ENCODE assay signal across 24 cellular contexts in genomic region chr7:55152490-55152889, GRCh38.
"Had no signal": no experiment of that assay in that cellular context is flagged by ENCODE, and none has a peak within 500 bp of the region (broad histone marks: within the 10 kb centered on the region; RNA-seq: fewer than 3 reads in every experiment).

No MANE protein-coding gene starts in this region.

- H3K36me3 Mint-ChIP-seq: activated naive CD4-positive, alpha-beta T cell treated with anti-CD3 and anti-CD28 coated beads, Interleukin-2, amount 50 U/mL, for 72 hours had no signal

- DNase-seq: activated CD4-positive, alpha-beta T cell treated with anti-CD3 and anti-CD28 coated beads for 1 hour; activated CD4-positive, alpha-beta T cell treated with anti-CD3 and anti-CD28 coated beads, Interleukin-2, amount 50 U/mL, for 1 hour; activated CD8-positive, alpha-beta T cell treated with anti-CD3 and anti-CD28 coated beads, Interleukin-2, amount 10 ng/mL, durations not matched to agents 7 days and 5 days; activated gamma-delta T cell; aorta; effector CD8-positive, alpha-beta T cell; erythroblast; foreskin keratinocyte; kidney; lower lobe of right lung; mesendoderm; mucosa of descending colon; naive B cell; occipital lobe; posterior cingulate gyrus; stimulated activated CD4-positive, alpha-beta T cell treated with anti-CD3 and anti-CD28 coated beads, Interleukin-4, amount 100 ng/mL, for 24 hours; stimulated activated naive CD4-positive, alpha-beta T cell treated with Interleukin-2 at 50 U/mL for 16 hours; substantia nigra; thyroid gland had no signal

- H3K9me3 Mint-ChIP-seq: activated naive CD4-positive, alpha-beta T cell treated with anti-CD3 and anti-CD28 coated beads, Interleukin-2, amount 50 U/mL, for 72 hours; activated T-helper 1 cell treated with anti-CD3 and anti-CD28 coated beads, Interleukin-12 subunit alpha, Interleukin-12 subunit beta, Interleukin-2, Interleukin-4 antibody, amounts not matched to agents 30 ng/mL and 10 ng/mL and 1 ng/mL, durations not matched to agents 14 hours and 24 hours and 36 hours; dendritic cell treated with granulocyte-macrophage colony-stimulating factor and Interleukin-4, amounts not matched to agents 40 ng/mL and 50 ng/mL, for 4 days had no signal

- FAIRE-seq: kidney had no signal

- H3K9me3 ChIP-seq: lower lobe of right lung, mucosa of descending colon, thyroid gland had no signal

- H3K27me3 ChIP-seq: foreskin keratinocyte, thyroid gland had no signal

- H3K27ac Mint-ChIP-seq: activated CD8-positive, alpha-beta T cell treated with anti-CD3 and anti-CD28 coated beads, Interleukin-2, amount 10 ng/mL, durations not matched to agents 7 days and 5 days; activated naive CD4-positive, alpha-beta T cell treated with anti-CD3 and anti-CD28 coated beads, Interleukin-2, amount 50 U/mL, for 72 hours; activated T-helper 1 cell treated with anti-CD3 and anti-CD28 coated beads, Interleukin-12 subunit alpha, Interleukin-12 subunit beta, Interleukin-2, Interleukin-4 antibody, amounts not matched to agents 30 ng/mL and 10 ng/mL and 1 ng/mL, durations not matched to agents 14 hours and 24 hours and 36 hours; dendritic cell treated with granulocyte-macrophage colony-stimulating factor and Interleukin-4, amounts not matched to agents 40 ng/mL and 50 ng/mL, for 4 days; naive B cell had no signal

- H3K4me1 ChIP-seq: foreskin keratinocyte, lower lobe of right lung had no signal

- H3K4me1 Mint-ChIP-seq: naive B cell had no signal

- ATAC-seq: activated CD8-positive, alpha-beta T cell treated with anti-CD3 and anti-CD28 coated beads, Interleukin-2, amount 10 ng/mL, durations not matched to agents 7 days and 5 days; activated naive CD4-positive, alpha-beta T cell treated with anti-CD3 and anti-CD28 coated beads, Interleukin-2, amount 50 U/mL, for 72 hours; foreskin keratinocyte; lower lobe of right lung; mucosa of descending colon; sciatic nerve had no signal

- H3K4me3 Mint-ChIP-seq: activated CD8-positive, alpha-beta T cell treated with anti-CD3 and anti-CD28 coated beads, Interleukin-2, amount 10 ng/mL, durations not matched to agents 7 days and 5 days; activated T-helper 1 cell treated with anti-CD3 and anti-CD28 coated beads, Interleukin-12 subunit alpha, Interleukin-12 subunit beta, Interleukin-2, Interleukin-4 antibody, amounts not matched to agents 30 ng/mL and 10 ng/mL and 1 ng/mL, durations not matched to agents 14 hours and 24 hours and 36 hours; brain; dendritic cell treated with granulocyte-macrophage colony-stimulating factor and Interleukin-4, amounts not matched to agents 40 ng/mL and 50 ng/mL, for 4 days; naive B cell had no signal

- H3K27ac ChIP-seq: foreskin keratinocyte, lower lobe of right lung, thyroid gland had no signal

- H3K27me3 Mint-ChIP-seq: brain had no signal

- H3K4me3 ChIP-seq: lower lobe of right lung, mucosa of descending colon, thyroid gland had no signal
